1 cellular context compared by ENCODE assay signal in genomic region chr4:186190456-186191265, GRCh38.
TF ChIP-seq lines count a peak whose summit lies in the region.

No MANE protein-coding gene starts in this region.

TF ChIP-seq in HepG2, 621 proteins besides CTCF, POLR2A, EP300 and RAD21 (continued from another document and continues in another):
- TF ChIP-seq ZBTB4 (CRISPR knock-in tag; IDR thresholded peaks at IDR 0.05; ENCODE audit: borderline replicate concordance) (0 out of 2 replicates have a peak, but pooled peaks have one; percentile 29), TEAD3 (CRISPR knock-in tag; optimal IDR thresholded peaks at IDR 0.05; ENCODE audit: borderline replicate concordance) (peak; percentile 11), ZMYM3 (CRISPR knock-in tag; IDR thresholded peaks at IDR 0.05) (no peak), ZNF770 (CRISPR knock-in tag; IDR thresholded peaks at IDR 0.05) (no peak), STAG1 (CRISPR knock-in tag; IDR thresholded peaks at IDR 0.05) (no peak), CEBPG (CRISPR knock-in tag; IDR thresholded peaks at IDR 0.05) (no peak), ZNF18 (CRISPR knock-in tag; IDR thresholded peaks at IDR 0.05; ENCODE audit: insufficient replicate concordance) (no peak), ZNF331 (CRISPR knock-in tag; IDR thresholded peaks at IDR 0.05) (no peak), GATA4 (IDR thresholded peaks at IDR 0.05; ENCODE audit: borderline replicate concordance, low read depth) (no peak), ZNF501 (CRISPR knock-in tag; IDR thresholded peaks at IDR 0.05) (peak; percentile 95), MTF2 (CRISPR knock-in tag; IDR thresholded peaks at IDR 0.05; ENCODE audit: borderline replicate concordance) (no peak), HDAC1 (CRISPR knock-in tag; IDR thresholded peaks at IDR 0.05) (peak; percentile 15), SP1 (IDR thresholded peaks at IDR 0.05) (no peak), SP1 (CRISPR knock-in tag; IDR thresholded peaks at IDR 0.05) (no peak), HES4 (CRISPR knock-in tag; IDR thresholded peaks at IDR 0.05; ENCODE audit: borderline replicate concordance) (no peak), ZNF512 (CRISPR knock-in tag; IDR thresholded peaks at IDR 0.05) (no peak), HMGXB4 (CRISPR knock-in tag; IDR thresholded peaks at IDR 0.05; ENCODE audit: borderline replicate concordance in 1 of 2, low read depth in 1 of 2) (no peak), ZNF7 (CRISPR knock-in tag; IDR thresholded peaks at IDR 0.05) (no peak), ZBTB14 (CRISPR knock-in tag; IDR thresholded peaks at IDR 0.05) (no peak), PPARG (CRISPR knock-in tag; conservative IDR thresholded peaks at IDR 0.05) (no peak), IRF1 (CRISPR knock-in tag; IDR thresholded peaks at IDR 0.05; ENCODE audit: low read depth) (no peak), DBP (CRISPR knock-in tag; IDR thresholded peaks at IDR 0.05; ENCODE audit: not compliant biosample characterization) (no peak), ZNF737 (CRISPR knock-in tag; IDR thresholded peaks at IDR 0.05; ENCODE audit: borderline replicate concordance) (0 out of 2 replicates have a peak, but pooled peaks have one; percentile 44), RFX5 (IDR thresholded peaks at IDR 0.05; ENCODE audit: low read depth, low read length) (no peak), ZNF841 (CRISPR knock-in tag; IDR thresholded peaks at IDR 0.05; ENCODE audit: borderline replicate concordance) (0 out of 2 replicates have a peak, but pooled peaks have one; percentile 16), ZBTB39 (CRISPR knock-in tag; IDR thresholded peaks at IDR 0.05) (no peak), ZNF503 (CRISPR knock-in tag; IDR thresholded peaks at IDR 0.05) (no peak), ZNF142 (CRISPR knock-in tag; IDR thresholded peaks at IDR 0.05) (no peak), NCOA1 (CRISPR knock-in tag; IDR thresholded peaks at IDR 0.05) (0 out of 2 replicates have a peak, but pooled peaks have one; percentile 12), FOSL2 (CRISPR knock-in tag; IDR thresholded peaks at IDR 0.05) (no peak)
